In genomic region chr14:91835197-91835919, GRCh38 we compare ENCODE assay signal across 8 cellular contexts. TPM values are rescaled to one million over a fixed set of nuclear protein-coding genes. Genes with fewer than 3 reads are reported as not detected.
DNase-seq lines count a peak whose midpoint lies in the region; TF ChIP-seq lines count a peak whose summit lies in the region.

No MANE protein-coding gene starts in this region.

- no peak for TF ChIP-seq POLR2A in prostate gland (IDR thresholded peaks at IDR 0.05)

- no peaks in the 10 kb centered on the region for H3K9me3 ChIP-seq in prostate gland

- H3K27me3 ChIP-seq in prostate gland (replicated peaks; ENCODE audit: insufficient read depth) = no peaks in the 10 kb centered on the region

- intact Hi-C loops in prostate gland (cut with DNase I) = no loop called here

- WGBS in prostate gland = 6% methylated on average over 19 of the region's 19 CpGs

- TF ChIP-seq CTCF in 22Rv1 (IDR thresholded peaks at IDR 0.05) (no peak), GM20000 (IDR thresholded peaks at IDR 0.05; ENCODE audit: extremely low read depth, missing control alignments) (no peak), epithelial cell of esophagus (IDR thresholded peaks at IDR 0.05; ENCODE audit: insufficient read depth, low read depth, low read length, missing control alignments) (no peak), prostate gland (IDR thresholded peaks at IDR 0.05) (no peak), foreskin fibroblast (IDR thresholded peaks at IDR 0.05; ENCODE audit: low read depth, low read length) (no peak)

- H3K27ac ChIP-seq in 22Rv1 = peak overlapping the region; percentile 47
- H3K27ac ChIP-seq in prostate gland = peak overlapping the region; percentile 88 to 93

- in situ Hi-C loops in ACHN (cut with HindIII; ENCODE audit: low pct_ligation_motif_present, low pct_unique_long_range_greater_than_20kb, low sequenced_read_pairs) = no loop called here

- H3K4me3 ChIP-seq in epithelial cell of esophagus (ENCODE audit: low read length) = peak overlapping the region; percentile 75
- H3K4me3 ChIP-seq in prostate gland = peak overlapping the region; percentile 55 to 87
- H3K4me3 ChIP-seq in foreskin fibroblast (ENCODE audit: low read depth in 1 of 2, low read length in 2 of 2) = no peak overlapping the region

- no peaks in the 10 kb centered on the region for H3K36me3 ChIP-seq in prostate gland

- DNase-seq in GM20000 (ENCODE audit: low spot score) (peak; percentile 39), NCI-H2171 (lab: John Stamatoyannopoulos, UW) (peak; percentile 14), epithelial cell of esophagus (ENCODE audit: low read depth) (peak; percentile 23), prostate gland (ENCODE audit: low spot score) (peak; percentile 17), foreskin fibroblast (no peak), middle frontal gyrus (ENCODE audit: extremely low spot score, low spot score) (no peak), ACHN (no peak)

- H3K4me1 ChIP-seq in prostate gland (replicated peaks) = peaks cover 2% of the 10 kb centered on the region

RNA-seq across cellular contexts. Expression of gene TC2N, which starts 32.0 kb away (rescaled TPM):
- total RNA-seq in prostate gland = 10 to 100 TPM; 37.2 to 75.8 TPM

Comparison
In these comparisons a context has a peak if more than half of its experiments do, and no peak if none do; other contexts are left out.
1. DNase-seq: peak in GM20000 (single experiment), NCI-H2171 (single experiment), epithelial cell of esophagus (single experiment) and prostate gland (single experiment); none in foreskin fibroblast (0 of 2), middle frontal gyrus (single experiment) and ACHN (single experiment).
2. H3K4me3 ChIP-seq: peak in epithelial cell of esophagus (single experiment) and prostate gland (2 of 2); none in foreskin fibroblast (0 of 2).